1 cellular context compared by ENCODE assay signal in the genomic region with DNA sequence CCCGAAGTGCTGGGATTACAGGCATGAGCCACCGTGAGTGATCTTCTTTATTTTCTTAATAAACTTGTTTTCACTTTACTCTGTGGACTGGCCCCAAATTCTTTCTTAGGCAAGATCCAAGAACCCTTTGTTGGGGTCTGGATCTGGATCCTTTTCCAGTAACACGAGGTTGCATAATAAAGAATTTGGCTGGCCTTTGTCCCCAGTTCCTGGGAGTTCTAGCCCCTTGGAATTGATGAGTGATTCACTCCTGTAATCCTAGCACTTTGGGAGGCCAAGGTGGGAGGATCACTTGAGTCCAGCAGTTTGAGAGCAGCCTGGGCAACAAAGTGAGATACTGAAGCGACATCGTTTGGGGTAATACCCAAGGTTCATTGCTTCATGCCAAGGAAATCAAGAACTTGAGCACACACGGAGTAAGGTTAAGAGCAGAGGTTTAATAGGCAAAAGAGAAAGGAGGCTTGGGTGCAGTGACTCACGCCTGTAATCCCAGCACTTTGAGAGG.
TF ChIP-seq lines count a peak whose summit lies in the region.

No MANE protein-coding gene starts in this region.

TF ChIP-seq in HepG2, 621 proteins besides CTCF, POLR2A, EP300 and RAD21:
- TF ChIP-seq ZNF24 (IDR thresholded peaks at IDR 0.05) (no peak), MEF2D (CRISPR knock-in tag; IDR thresholded peaks at IDR 0.05) (no peak), TCF7 (IDR thresholded peaks at IDR 0.05; ENCODE audit: low read depth) (no peak), ATRX (CRISPR knock-in tag; IDR thresholded peaks at IDR 0.05; ENCODE audit: borderline replicate concordance) (no peak), CCDC6 (CRISPR knock-in tag; IDR thresholded peaks at IDR 0.05) (no peak), TBX2 (CRISPR knock-in tag; IDR thresholded peaks at IDR 0.05; ENCODE audit: borderline replicate concordance) (no peak), KLF9 (CRISPR knock-in tag; IDR thresholded peaks at IDR 0.05; ENCODE audit: low read depth) (no peak), PPARG (CRISPR knock-in tag; conservative IDR thresholded peaks at IDR 0.05) (no peak), RNF219 (CRISPR knock-in tag; IDR thresholded peaks at IDR 0.05) (no peak), NCOA2 (CRISPR knock-in tag; IDR thresholded peaks at IDR 0.05) (0 out of 2 replicates have a peak, but pooled peaks have one; percentile 21), ERF (CRISPR knock-in tag; IDR thresholded peaks at IDR 0.05) (no peak), ZNF205 (CRISPR knock-in tag; IDR thresholded peaks at IDR 0.05) (no peak), ZNF775 (CRISPR knock-in tag; IDR thresholded peaks at IDR 0.05; ENCODE audit: borderline replicate concordance) (no peak), FOXJ3 (CRISPR knock-in tag; IDR thresholded peaks at IDR 0.05; ENCODE audit: borderline replicate concordance) (no peak), CBX5 (CRISPR knock-in tag; IDR thresholded peaks at IDR 0.05; ENCODE audit: borderline replicate concordance) (no peak), ZNF672 (CRISPR knock-in tag; IDR thresholded peaks at IDR 0.05) (no peak), ZNF326 (CRISPR knock-in tag; IDR thresholded peaks at IDR 0.05; ENCODE audit: borderline replicate concordance) (no peak), ZNF589 (CRISPR knock-in tag; conservative IDR thresholded peaks at IDR 0.05) (no peak), ZNF556 (CRISPR knock-in tag; IDR thresholded peaks at IDR 0.05; ENCODE audit: borderline replicate concordance) (no peak), PBX2 (CRISPR knock-in tag; IDR thresholded peaks at IDR 0.05) (no peak), SP4 (CRISPR knock-in tag; IDR thresholded peaks at IDR 0.05) (no peak), NFE2L1 (CRISPR knock-in tag; IDR thresholded peaks at IDR 0.05; ENCODE audit: borderline replicate concordance) (no peak), MTERF4 (CRISPR knock-in tag; IDR thresholded peaks at IDR 0.05) (no peak), ZNF770 (CRISPR knock-in tag; IDR thresholded peaks at IDR 0.05) (peak; percentile 82), MED1 (CRISPR knock-in tag; IDR thresholded peaks at IDR 0.05) (peak; percentile 21; the same call in 1 of the 2 replicates), ZFP41 (CRISPR knock-in tag; IDR thresholded peaks at IDR 0.05; ENCODE audit: borderline replicate concordance) (no peak), ZNF562 (CRISPR knock-in tag; IDR thresholded peaks at IDR 0.05; ENCODE audit: borderline replicate concordance) (no peak), JUND (CRISPR knock-in tag; IDR thresholded peaks at IDR 0.05) (no peak), ZNF691 (CRISPR knock-in tag; IDR thresholded peaks at IDR 0.05; ENCODE audit: borderline replicate concordance, low read depth) (no peak), PLRG1 (conservative IDR thresholded peaks at IDR 0.05) (no peak), ZNF564 (CRISPR knock-in tag; IDR thresholded peaks at IDR 0.05) (no peak), TEF (CRISPR knock-in tag; IDR thresholded peaks at IDR 0.05) (no peak), HNF4A (CRISPR knock-in tag; IDR thresholded peaks at IDR 0.05) (peak; percentile 16; the same call in 1 of the 2 replicates), PHB2 (IDR thresholded peaks at IDR 0.05; ENCODE audit: partially characterized antibody) (no peak), PAWR (CRISPR knock-in tag; IDR thresholded peaks at IDR 0.05; ENCODE audit: borderline replicate concordance) (no peak), CEBPG (CRISPR knock-in tag; IDR thresholded peaks at IDR 0.05) (0 out of 2 replicates have a peak, but pooled peaks have one; percentile 8), ZC3H4 (CRISPR knock-in tag; IDR thresholded peaks at IDR 0.05; ENCODE audit: borderline replicate concordance) (no peak), FOSL2 (CRISPR knock-in tag; IDR thresholded peaks at IDR 0.05) (peak; percentile 42; the same call in 1 of the 2 replicates), ZNF124 (CRISPR knock-in tag; IDR thresholded peaks at IDR 0.05) (no peak), ZNF460 (CRISPR knock-in tag; IDR thresholded peaks at IDR 0.05; ENCODE audit: borderline replicate concordance) (no peak), SCMH1 (CRISPR knock-in tag; IDR thresholded peaks at IDR 0.05; ENCODE audit: borderline replicate concordance) (no peak), IRX3 (CRISPR knock-in tag; IDR thresholded peaks at IDR 0.05; ENCODE audit: borderline replicate concordance, low read depth) (no peak), PAXIP1 (CRISPR knock-in tag; conservative IDR thresholded peaks at IDR 0.05) (no peak)
- TF ChIP-seq, protein P1, sequence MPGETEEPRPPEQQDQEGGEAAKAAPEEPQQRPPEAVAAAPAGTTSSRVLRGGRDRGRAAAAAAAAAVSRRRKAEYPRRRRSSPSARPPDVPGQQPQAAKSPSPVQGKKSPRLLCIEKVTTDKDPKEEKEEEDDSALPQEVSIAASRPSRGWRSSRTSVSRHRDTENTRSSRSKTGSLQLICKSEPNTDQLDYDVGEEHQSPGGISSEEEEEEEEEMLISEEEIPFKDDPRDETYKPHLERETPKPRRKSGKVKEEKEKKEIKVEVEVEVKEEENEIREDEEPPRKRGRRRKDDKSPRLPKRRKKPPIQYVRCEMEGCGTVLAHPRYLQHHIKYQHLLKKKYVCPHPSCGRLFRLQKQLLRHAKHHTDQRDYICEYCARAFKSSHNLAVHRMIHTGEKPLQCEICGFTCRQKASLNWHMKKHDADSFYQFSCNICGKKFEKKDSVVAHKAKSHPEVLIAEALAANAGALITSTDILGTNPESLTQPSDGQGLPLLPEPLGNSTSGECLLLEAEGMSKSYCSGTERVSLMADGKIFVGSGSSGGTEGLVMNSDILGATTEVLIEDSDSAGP (CRISPR knock-in tag; IDR thresholded peaks at IDR 0.05; ENCODE audit: borderline replicate concordance) = no peak
- TF ChIP-seq, protein P2, sequence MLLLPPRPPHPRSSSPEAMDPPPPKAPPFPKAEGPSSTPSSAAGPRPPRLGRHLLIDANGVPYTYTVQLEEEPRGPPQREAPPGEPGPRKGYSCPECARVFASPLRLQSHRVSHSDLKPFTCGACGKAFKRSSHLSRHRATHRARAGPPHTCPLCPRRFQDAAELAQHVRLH (CRISPR knock-in tag; IDR thresholded peaks at IDR 0.05; ENCODE audit: borderline replicate concordance, low read depth) = no peak
- TF ChIP-seq, protein P3, sequence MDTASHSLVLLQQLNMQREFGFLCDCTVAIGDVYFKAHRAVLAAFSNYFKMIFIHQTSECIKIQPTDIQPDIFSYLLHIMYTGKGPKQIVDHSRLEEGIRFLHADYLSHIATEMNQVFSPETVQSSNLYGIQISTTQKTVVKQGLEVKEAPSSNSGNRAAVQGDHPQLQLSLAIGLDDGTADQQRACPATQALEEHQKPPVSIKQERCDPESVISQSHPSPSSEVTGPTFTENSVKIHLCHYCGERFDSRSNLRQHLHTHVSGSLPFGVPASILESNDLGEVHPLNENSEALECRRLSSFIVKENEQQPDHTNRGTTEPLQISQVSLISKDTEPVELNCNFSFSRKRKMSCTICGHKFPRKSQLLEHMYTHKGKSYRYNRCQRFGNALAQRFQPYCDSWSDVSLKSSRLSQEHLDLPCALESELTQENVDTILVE (CRISPR knock-in tag; IDR thresholded peaks at IDR 0.05) = no peak
- TF ChIP-seq, protein P4, sequence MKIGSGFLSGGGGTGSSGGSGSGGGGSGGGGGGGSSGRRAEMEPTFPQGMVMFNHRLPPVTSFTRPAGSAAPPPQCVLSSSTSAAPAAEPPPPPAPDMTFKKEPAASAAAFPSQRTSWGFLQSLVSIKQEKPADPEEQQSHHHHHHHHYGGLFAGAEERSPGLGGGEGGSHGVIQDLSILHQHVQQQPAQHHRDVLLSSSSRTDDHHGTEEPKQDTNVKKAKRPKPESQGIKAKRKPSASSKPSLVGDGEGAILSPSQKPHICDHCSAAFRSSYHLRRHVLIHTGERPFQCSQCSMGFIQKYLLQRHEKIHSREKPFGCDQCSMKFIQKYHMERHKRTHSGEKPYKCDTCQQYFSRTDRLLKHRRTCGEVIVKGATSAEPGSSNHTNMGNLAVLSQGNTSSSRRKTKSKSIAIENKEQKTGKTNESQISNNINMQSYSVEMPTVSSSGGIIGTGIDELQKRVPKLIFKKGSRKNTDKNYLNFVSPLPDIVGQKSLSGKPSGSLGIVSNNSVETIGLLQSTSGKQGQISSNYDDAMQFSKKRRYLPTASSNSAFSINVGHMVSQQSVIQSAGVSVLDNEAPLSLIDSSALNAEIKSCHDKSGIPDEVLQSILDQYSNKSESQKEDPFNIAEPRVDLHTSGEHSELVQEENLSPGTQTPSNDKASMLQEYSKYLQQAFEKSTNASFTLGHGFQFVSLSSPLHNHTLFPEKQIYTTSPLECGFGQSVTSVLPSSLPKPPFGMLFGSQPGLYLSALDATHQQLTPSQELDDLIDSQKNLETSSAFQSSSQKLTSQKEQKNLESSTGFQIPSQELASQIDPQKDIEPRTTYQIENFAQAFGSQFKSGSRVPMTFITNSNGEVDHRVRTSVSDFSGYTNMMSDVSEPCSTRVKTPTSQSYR (CRISPR knock-in tag; IDR thresholded peaks at IDR 0.05; ENCODE audit: borderline replicate concordance) = no peak
